In genomic region chr4:98928505-98929340, GRCh38 we compare ENCODE assay signal across 1 cellular context.
TF ChIP-seq lines count a peak whose summit lies in the region.

EIF4E (minus strand) TSS chr4:98929133; CDS start chr4:98929112, 21 bp downstream.

TF ChIP-seq in SK-N-SH, 30 proteins besides CTCF, POLR2A, EP300 and RAD21 (continued from another document):
- TF ChIP-seq REST (IDR thresholded peaks at IDR 0.05; ENCODE audit: low read depth, low read length) (no peak), IRF3 (IDR thresholded peaks at IDR 0.05; ENCODE audit: low read depth, low read length) (no peak)
